Comparison of ENCODE assay signal across 24 cellular contexts in the genomic region with DNA sequence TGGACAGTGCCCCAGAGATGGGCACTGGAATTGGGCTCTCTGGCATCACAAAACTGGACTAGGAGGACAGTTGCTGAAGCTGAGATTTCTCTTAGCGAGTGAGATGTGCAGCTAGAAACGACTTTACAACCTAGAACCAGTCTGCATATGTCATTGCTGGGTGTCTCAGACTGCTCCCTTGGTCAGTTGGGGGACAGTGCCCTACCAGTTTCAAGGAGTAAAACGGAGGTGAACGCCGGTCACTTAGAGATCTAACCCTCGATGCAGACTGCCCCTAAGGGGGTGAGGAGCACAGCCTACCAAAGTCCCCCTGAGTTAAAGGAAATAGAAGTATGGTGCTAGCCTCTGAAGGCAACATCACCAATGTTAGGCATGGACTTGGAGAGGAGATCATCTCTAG.
A peak's percentile ranks its signal among the peaks of the same experiment; 100 is the strongest.
DNase-seq lines count a peak whose midpoint lies in the region; ATAC-seq, FAIRE-seq and TF ChIP-seq lines count a peak whose summit lies in the region.
"Had no signal": no experiment of that assay in that cellular context is flagged by ENCODE, and none has a peak within 500 bp of the region (broad histone marks: within the 10 kb centered on the region; RNA-seq: fewer than 3 reads in every experiment).

No MANE protein-coding gene starts in this region.

- no peaks in the 10 kb centered on the region for H3K79me2 ChIP-seq in K562 (ENCODE audit: control insufficient read depth, insufficient read depth, low read length)

- 2% methylated on average over 6 of the region's 6 CpGs for WGBS in K562 (ENCODE audit: insufficient coverage, low coverage, missing lambda C conversion rate)

- no peaks in the 10 kb centered on the region for H4K20me1 ChIP-seq in K562 (replicated peaks; ENCODE audit: control insufficient read depth, insufficient read depth, low read length)

- no peaks in the 10 kb centered on the region for H3K27me3 ChIP-seq in HUES6 (ENCODE audit: control insufficient read depth, insufficient read depth, low read length)
- H3K27me3 ChIP-seq in K562 (ENCODE audit: control insufficient read depth in 2 of 2, insufficient read depth in 2 of 2, low read length in 2 of 2) = no peaks in the 10 kb centered on the region
- H3K27me3 ChIP-seq in upper lobe of right lung = no peaks in the 10 kb centered on the region
- no peaks in the 10 kb centered on the region for H3K27me3 ChIP-seq in tibial artery

- POLR2A ChIA-PET in K562 (lab: Yijun Ruan, JAX) = no interaction called here

- no TSS peak for BruUV-seq in K562 (replicated peaks; lab: Mats Ljungman, UMichigan)

- H3K4me3 ChIP-seq in HUES6 (ENCODE audit: low read depth, low read length) (peak overlapping the region; percentile 31), K562 (no peak overlapping the region), upper lobe of right lung (no peak overlapping the region), tibial artery (no peak overlapping the region)
- H3K4me3 ChIP-seq: A549 had no signal

- no peaks in the 10 kb centered on the region for H3K36me3 ChIP-seq in HUES6 (ENCODE audit: control insufficient read depth, insufficient read depth, low read length)
- H3K36me3 ChIP-seq in K562 (ENCODE audit: control insufficient read depth, insufficient read depth, low read length) = no peaks in the 10 kb centered on the region
- no peaks in the 10 kb centered on the region for H3K36me3 ChIP-seq in upper lobe of right lung
- H3K36me3 ChIP-seq in tibial artery = no peaks in the 10 kb centered on the region

- H3K4me2 ChIP-seq in K562 (ENCODE audit: insufficient read depth, low read length) = peak overlapping the region; percentile 48
- H3K4me2 ChIP-seq: A549 had no signal

- no peak for TF ChIP-seq POLR2A in K562 (conservative IDR thresholded peaks at IDR 0.05)

- intact Hi-C loops in K562 (cut with micrococcal nuclease) (no loop called here), upper lobe of right lung (cut with DNase I) (no loop called here), tibial artery (cut with DNase I; ENCODE audit: low total_unique reads) (no loop called here)

- TF ChIP-seq EP300 in K562 (IDR thresholded peaks at IDR 0.05; ENCODE audit: low read length) = no peak

- TF ChIP-seq CTCF in K562 (IDR thresholded peaks at IDR 0.05 in 2 of 3, conservative IDR thresholded peaks at IDR 0.05 in 1 of 3; ENCODE audit: insufficient read depth in 2 of 3, low read depth in 1 of 3, low read length in 3 of 3) (no peak), upper lobe of right lung (IDR thresholded peaks at IDR 0.05) (no peak), tibial artery (IDR thresholded peaks at IDR 0.05) (no peak)

- H3K27ac ChIP-seq in HUES6 (ENCODE audit: low read depth, low read length) (no peak overlapping the region), K562 (ENCODE audit: extremely low read depth, low read depth, low read length) (no peak overlapping the region), upper lobe of right lung (no peak overlapping the region), tibial artery (no peak overlapping the region)
- H3K27ac ChIP-seq: 22Rv1, A549, C4-2B had no signal

- no peak; the same call in 2 of the 3 replicates for ATAC-seq in K562
- ATAC-seq in upper lobe of right lung = peak; percentile 35
- ATAC-seq: A549, HCT116, HepG2 had no signal

- no peaks in the 10 kb centered on the region for H3K4me1 ChIP-seq in HUES6 (ENCODE audit: control insufficient read depth, insufficient read depth, low read length)
- no peaks in the 10 kb centered on the region for H3K4me1 ChIP-seq in K562 (replicated peaks in 1 of 2; ENCODE audit: control insufficient read depth in 2 of 2, insufficient read depth in 2 of 2, low read length in 2 of 2)
- H3K4me1 ChIP-seq in upper lobe of right lung = no peaks in the 10 kb centered on the region
- H3K4me1 ChIP-seq in tibial artery = no peaks in the 10 kb centered on the region
- H3K4me1 ChIP-seq: A549, Caco-2 had no signal

- peak; percentile 56 for DNase-seq in NCI-H146 (lab: John Stamatoyannopoulos, UW)
- DNase-seq in NCI-H146 treated with DMSO at 0.1 percent for 48 hours (lab: John Stamatoyannopoulos, UW; ENCODE audit: unreplicated experiment) = no peak
- peak in 1 of 4 experiments; percentile 3 for DNase-seq in K562 (ENCODE audit: extremely low read depth in 1 of 4, low spot score in 3 of 4)
- DNase-seq in upper lobe of right lung = no peak
- no peak for DNase-seq in NCI-H2227 (lab: John Stamatoyannopoulos, UW; ENCODE audit: unreplicated experiment)
- no peak for DNase-seq in effector CD8-positive, alpha-beta T cell (lab: John Stamatoyannopoulos, UW)
- DNase-seq in tibial artery = no peak
- DNase-seq: AML-193; Caco-2; CD4-positive, alpha-beta T cell; GOT3; H7; HFFc6 had no signal

- CTCF ChIA-PET in K562 (lab: Yijun Ruan, JAX; ENCODE audit: low intra/inter-chr PET ratio) = no interaction called here

- no peaks in the 10 kb centered on the region for H3K9me1 ChIP-seq in K562 (ENCODE audit: control insufficient read depth, insufficient read depth, low read length)

- FAIRE-seq in K562 (lab: Jason Lieb, UNC) = no peak
- FAIRE-seq: A549, D721Med, G401.6, GM12892, GM18507, HepG2, HTR-8/SVneo had no signal

- H3K9me3 ChIP-seq in HUES6 (ENCODE audit: control insufficient read depth, insufficient read depth, low read depth, low read length) (no peaks in the 10 kb centered on the region), K562 (replicated peaks; ENCODE audit: control insufficient read depth, insufficient read depth, low read depth, low read length) (no peaks in the 10 kb centered on the region), upper lobe of right lung (no peaks in the 10 kb centered on the region), tibial artery (no peaks in the 10 kb centered on the region)
- H3K9me3 ChIP-seq: A549 had no signal

- in situ Hi-C loops in K562 (cut with MboI) = no loop called here

- no peak for TF ChIP-seq RAD21 in K562 (CRISPR knock-in tag; conservative IDR thresholded peaks at IDR 0.05 in 1 of 2, IDR thresholded peaks at IDR 0.05 in 1 of 2)

- H2AFZ ChIP-seq in K562 (ENCODE audit: low read depth, low read length) = no peak overlapping the region

- no peak overlapping the region for H3K9ac ChIP-seq in HUES6 (ENCODE audit: low read length)
- no peak overlapping the region for H3K9ac ChIP-seq in K562 (ENCODE audit: insufficient read depth in 1 of 2, low read depth in 2 of 2, low read length in 2 of 2)

TF ChIP-seq in K562, 482 proteins besides CTCF, POLR2A, EP300 and RAD21 (continues in another document):
- TF ChIP-seq ZKSCAN1 (IDR thresholded peaks at IDR 0.05; ENCODE audit: low read depth, low read length) (no peak), CC2D1A (IDR thresholded peaks at IDR 0.05) (no peak), PHF20 (IDR thresholded peaks at IDR 0.05; ENCODE audit: partially characterized antibody) (no peak), MEF2A (IDR thresholded peaks at IDR 0.05; ENCODE audit: control insufficient read depth, low read depth, low read length) (no peak), RBM34 (IDR thresholded peaks at IDR 0.05; ENCODE audit: borderline replicate concordance, insufficient read depth, low read length) (no peak), ZNF347 (CRISPR knock-in tag; IDR thresholded peaks at IDR 0.05; ENCODE audit: low read depth) (no peak), KLF6 (CRISPR knock-in tag; IDR thresholded peaks at IDR 0.05; ENCODE audit: borderline replicate concordance) (no peak), POLR2AphosphoS2 (IDR thresholded peaks at IDR 0.05; ENCODE audit: low read length) (no peak), BACH1 (tag; IDR thresholded peaks at IDR 0.05) (no peak)
- TF ChIP-seq, protein P1, sequence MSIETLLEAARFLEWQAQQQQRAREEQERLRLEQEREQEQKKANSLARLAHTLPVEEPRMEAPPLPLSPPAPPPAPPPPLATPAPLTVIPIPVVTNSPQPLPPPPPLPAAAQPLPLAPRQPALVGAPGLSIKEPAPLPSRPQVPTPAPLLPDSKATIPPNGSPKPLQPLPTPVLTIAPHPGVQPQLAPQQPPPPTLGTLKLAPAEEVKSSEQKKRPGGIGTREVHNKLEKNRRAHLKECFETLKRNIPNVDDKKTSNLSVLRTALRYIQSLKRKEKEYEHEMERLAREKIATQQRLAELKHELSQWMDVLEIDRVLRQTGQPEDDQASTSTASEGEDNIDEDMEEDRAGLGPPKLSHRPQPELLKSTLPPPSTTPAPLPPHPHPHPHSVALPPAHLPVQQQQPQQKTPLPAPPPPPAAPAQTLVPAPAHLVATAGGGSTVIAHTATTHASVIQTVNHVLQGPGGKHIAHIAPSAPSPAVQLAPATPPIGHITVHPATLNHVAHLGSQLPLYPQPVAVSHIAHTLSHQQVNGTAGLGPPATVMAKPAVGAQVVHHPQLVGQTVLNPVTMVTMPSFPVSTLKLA (conservative IDR thresholded peaks at IDR 0.05) = no peak
- TF ChIP-seq, protein P2, sequence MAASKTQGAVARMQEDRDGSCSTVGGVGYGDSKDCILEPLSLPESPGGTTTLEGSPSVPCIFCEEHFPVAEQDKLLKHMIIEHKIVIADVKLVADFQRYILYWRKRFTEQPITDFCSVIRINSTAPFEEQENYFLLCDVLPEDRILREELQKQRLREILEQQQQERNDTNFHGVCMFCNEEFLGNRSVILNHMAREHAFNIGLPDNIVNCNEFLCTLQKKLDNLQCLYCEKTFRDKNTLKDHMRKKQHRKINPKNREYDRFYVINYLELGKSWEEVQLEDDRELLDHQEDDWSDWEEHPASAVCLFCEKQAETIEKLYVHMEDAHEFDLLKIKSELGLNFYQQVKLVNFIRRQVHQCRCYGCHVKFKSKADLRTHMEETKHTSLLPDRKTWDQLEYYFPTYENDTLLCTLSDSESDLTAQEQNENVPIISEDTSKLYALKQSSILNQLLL (CRISPR knock-in tag; IDR thresholded peaks at IDR 0.05; ENCODE audit: borderline replicate concordance) = no peak
- TF ChIP-seq, protein P3, sequence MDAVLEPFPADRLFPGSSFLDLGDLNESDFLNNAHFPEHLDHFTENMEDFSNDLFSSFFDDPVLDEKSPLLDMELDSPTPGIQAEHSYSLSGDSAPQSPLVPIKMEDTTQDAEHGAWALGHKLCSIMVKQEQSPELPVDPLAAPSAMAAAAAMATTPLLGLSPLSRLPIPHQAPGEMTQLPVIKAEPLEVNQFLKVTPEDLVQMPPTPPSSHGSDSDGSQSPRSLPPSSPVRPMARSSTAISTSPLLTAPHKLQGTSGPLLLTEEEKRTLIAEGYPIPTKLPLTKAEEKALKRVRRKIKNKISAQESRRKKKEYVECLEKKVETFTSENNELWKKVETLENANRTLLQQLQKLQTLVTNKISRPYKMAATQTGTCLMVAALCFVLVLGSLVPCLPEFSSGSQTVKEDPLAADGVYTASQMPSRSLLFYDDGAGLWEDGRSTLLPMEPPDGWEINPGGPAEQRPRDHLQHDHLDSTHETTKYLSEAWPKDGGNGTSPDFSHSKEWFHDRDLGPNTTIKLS (IDR thresholded peaks at IDR 0.05; ENCODE audit: borderline replicate concordance, low read depth) = no peak
